In the genomic region with DNA sequence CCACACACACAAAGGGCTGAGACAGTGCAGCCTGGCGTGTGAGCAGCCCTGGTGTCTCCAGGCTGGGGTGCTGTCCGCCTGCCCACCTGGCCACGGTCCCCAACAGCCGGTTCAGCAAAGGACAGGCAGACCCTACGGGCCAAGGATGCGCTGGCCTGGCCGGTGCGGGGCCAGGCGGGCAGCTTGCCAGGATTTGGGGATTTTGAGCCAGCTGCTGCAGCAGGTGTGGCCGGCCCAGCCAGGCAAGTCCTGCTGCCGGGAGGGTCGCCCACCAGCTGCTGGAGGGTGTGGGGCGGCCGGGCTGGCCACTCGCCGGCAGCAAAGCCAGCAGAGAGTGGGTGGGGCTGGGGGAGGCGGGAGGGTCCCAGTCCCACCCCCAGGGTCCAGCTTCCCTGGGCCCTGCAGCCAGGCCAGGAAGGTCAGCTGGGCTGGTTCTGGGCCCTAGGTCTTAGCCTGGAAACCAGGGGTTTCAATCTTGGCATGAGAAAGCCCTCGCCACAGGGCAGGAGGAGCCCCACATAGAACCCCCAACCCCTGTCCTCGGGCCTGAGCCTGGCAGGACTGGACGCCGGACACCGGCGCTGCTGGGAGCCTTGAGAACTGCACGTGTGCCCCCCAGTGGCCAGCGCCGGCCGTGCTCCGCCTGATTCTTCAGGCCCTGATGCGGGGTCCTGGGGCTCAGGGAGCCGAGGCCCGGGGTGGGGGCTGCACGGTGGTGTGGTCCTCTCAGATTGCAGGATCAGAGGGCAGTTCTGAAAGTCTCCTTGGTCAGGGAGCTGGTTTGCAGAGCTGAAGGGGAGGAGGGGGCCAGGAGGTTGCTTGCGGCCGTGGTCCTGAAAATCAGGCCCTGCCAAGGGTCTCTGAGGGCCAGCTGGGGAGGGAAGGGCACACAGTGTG, we compare ENCODE assay signal across 8 cellular contexts. TPM values are rescaled to one million over a fixed set of nuclear protein-coding genes. Genes with fewer than 3 reads are reported as not detected.
A peak's percentile ranks its signal among the peaks of the same experiment; 100 is the strongest.
DNase-seq lines count a peak whose midpoint lies in the region; ATAC-seq and TF ChIP-seq lines count a peak whose summit lies in the region.

No MANE protein-coding gene starts in this region.

- peak; percentile 85 for DNase-seq in Calu3
- peak; percentile 13 for DNase-seq in HT1080 (ENCODE audit: low read depth)
- peak; percentile 41 for DNase-seq in activated CD8-positive, alpha-beta T cell treated with anti-CD3 and anti-CD28 coated beads, Interleukin-2, amount 10 ng/mL, durations not matched to agents 7 days and 5 days
- peak; percentile 31 for DNase-seq in fibroblast of peridontal ligament (ENCODE audit: extremely low read depth)
- peak; percentile 54 for DNase-seq in occipital lobe (lab: John Stamatoyannopoulos, UW)

- H3K9me3 Mint-ChIP-seq in Calu3 (ENCODE audit: low read depth, unreplicated experiment) = no peaks in the 10 kb centered on the region
- H3K9me3 Mint-ChIP-seq in activated CD8-positive, alpha-beta T cell treated with anti-CD3 and anti-CD28 coated beads, Interleukin-2, amount 10 ng/mL, durations not matched to agents 7 days and 5 days (ENCODE audit: insufficient read depth) = peaks cover 3% of the 10 kb centered on the region

- ATAC-seq in activated CD8-positive, alpha-beta T cell treated with anti-CD3 and anti-CD28 coated beads, Interleukin-2, amount 10 ng/mL, durations not matched to agents 7 days and 5 days = no peak
- ATAC-seq in GM19328 (IDR thresholded peaks at IDR 0.05; ENCODE audit: unreplicated experiment) (no peak), GM19023 (IDR thresholded peaks at IDR 0.05; ENCODE audit: unreplicated experiment) (no peak), GM21447 (IDR thresholded peaks at IDR 0.05; ENCODE audit: unreplicated experiment) (no peak)

- peak; percentile 97 for TF ChIP-seq CTCF in Calu3 (IDR thresholded peaks at IDR 0.05; ENCODE audit: unreplicated experiment)

- H3K27me3 Mint-ChIP-seq in Calu3 (ENCODE audit: unreplicated experiment) = peaks cover 79% of the 10 kb centered on the region
- no peaks in the 10 kb centered on the region for H3K27me3 Mint-ChIP-seq in activated CD8-positive, alpha-beta T cell treated with anti-CD3 and anti-CD28 coated beads, Interleukin-2, amount 10 ng/mL, durations not matched to agents 7 days and 5 days (ENCODE audit: low read depth)

- POLR2A ChIA-PET in activated CD8-positive, alpha-beta T cell treated with anti-CD3 and anti-CD28 coated beads, Interleukin-2, amount 10 ng/mL, durations not matched to agents 7 days and 5 days (lab: Charles Lee) = no interaction called here

- no peaks in the 10 kb centered on the region for H3K36me3 Mint-ChIP-seq in Calu3 (ENCODE audit: insufficient read depth, unreplicated experiment)
- H3K36me3 Mint-ChIP-seq in activated CD8-positive, alpha-beta T cell treated with anti-CD3 and anti-CD28 coated beads, Interleukin-2, amount 10 ng/mL, durations not matched to agents 7 days and 5 days (ENCODE audit: low read depth) = no peaks in the 10 kb centered on the region

- intact Hi-C loops in Calu3 (cut with micrococcal nuclease; ENCODE audit: unreplicated experiment) = loop anchor here (2.0 kb wide), 1 partner anchor 240 kb away; no protein-coding TSS in a partner anchor

- no peak overlapping the region for H3K4me3 Mint-ChIP-seq in Calu3 (ENCODE audit: low read depth, unreplicated experiment)
- H3K4me3 Mint-ChIP-seq in activated CD8-positive, alpha-beta T cell treated with anti-CD3 and anti-CD28 coated beads, Interleukin-2, amount 10 ng/mL, durations not matched to agents 7 days and 5 days = no peak overlapping the region

- CTCF ChIA-PET in Calu3 (lab: Charles Lee) = interaction anchor here (0.6 to 0.8 kb wide), 4 partner anchors 10 to 279 kb away, joined by 3 read pairs; no protein-coding TSS in a partner anchor
- CTCF ChIA-PET in activated CD8-positive, alpha-beta T cell treated with anti-CD3 and anti-CD28 coated beads, Interleukin-2, amount 10 ng/mL, durations not matched to agents 7 days and 5 days (lab: Charles Lee) = no interaction called here

- H3K27ac Mint-ChIP-seq in Calu3 (ENCODE audit: unreplicated experiment) = no peak overlapping the region
- H3K27ac Mint-ChIP-seq in activated CD8-positive, alpha-beta T cell treated with anti-CD3 and anti-CD28 coated beads, Interleukin-2, amount 10 ng/mL, durations not matched to agents 7 days and 5 days = no peak overlapping the region

- BruUV-seq in Calu3 (replicated peaks; lab: Mats Ljungman, UMichigan) = no TSS peak

- H3K4me1 Mint-ChIP-seq in Calu3 (ENCODE audit: low read depth, unreplicated experiment) = no peaks in the 10 kb centered on the region
- no peaks in the 10 kb centered on the region for H3K4me1 Mint-ChIP-seq in activated CD8-positive, alpha-beta T cell treated with anti-CD3 and anti-CD28 coated beads, Interleukin-2, amount 10 ng/mL, durations not matched to agents 7 days and 5 days (ENCODE audit: low read depth)

RNA-seq across cellular contexts. Expression of a gene that starts 17.6 kb away (rescaled TPM):
- total RNA-seq in Calu3 (2022) = not detected in 2 replicates
- not detected in 2 replicates for total RNA-seq in HT1080 (2014; rRNA removed; shearing (Covaris generic))
- not detected in 2 replicates for polyA plus RNA-seq in HT1080 (2015; cell fraction: cytosol; rRNA removed)
- polyA plus RNA-seq in HT1080 (2015; cell fraction: nucleus; rRNA removed) = not detected in 2 replicates
- not detected for total RNA-seq in activated CD8-positive, alpha-beta T cell treated with anti-CD3 and anti-CD28 coated beads, Interleukin-2, amount 10 ng/mL, durations not matched to agents 7 days and 5 days
- 0.16 TPM for total RNA-seq in occipital lobe

RNA-seq across cellular contexts. Expression of a gene that starts 41.1 kb away (rescaled TPM):
- total RNA-seq in Calu3 (2022) (not detected in 2 replicates), occipital lobe (not detected)
- total RNA-seq in HT1080 (2014; rRNA removed; shearing (Covaris generic)) = not detected in 2 replicates
- polyA plus RNA-seq in HT1080 (2015; cell fraction: cytosol; rRNA removed) = not detected in 2 replicates
- polyA plus RNA-seq in HT1080 (2015; cell fraction: nucleus; rRNA removed) = not detected in 2 replicates
- total RNA-seq in activated CD8-positive, alpha-beta T cell treated with anti-CD3 and anti-CD28 coated beads, Interleukin-2, amount 10 ng/mL, durations not matched to agents 7 days and 5 days = not detected

Comparison
In these comparisons a context has a peak if more than half of its experiments do, and no peak if none do; other contexts are left out.
1. DNase-seq: peak in every context shown above with its lines; median percentile 85 in Calu3; 54 in occipital lobe; 41 in activated CD8-positive, alpha-beta T cell treated with anti-CD3 and anti-CD28 coated beads, Interleukin-2, amount 10 ng/mL, durations not matched to agents 7 days and 5 days; 31 in fibroblast of peridontal ligament; 13 in HT1080.